In genomic region chr7:75905785-75906604, GRCh38 we compare ENCODE assay signal across 9 cellular contexts. TPM values are rescaled to one million over a fixed set of nuclear protein-coding genes. Genes with fewer than 3 reads are reported as not detected.
DNase-seq lines count a peak whose midpoint lies in the region; ATAC-seq, FAIRE-seq and TF ChIP-seq lines count a peak whose summit lies in the region.
"Had no signal": no experiment of that assay in that cellular context is flagged by ENCODE, and none has a peak within 500 bp of the region (broad histone marks: within the 10 kb centered on the region; RNA-seq: fewer than 3 reads in every experiment).

No MANE protein-coding gene starts in this region.

- peak overlapping the region; percentile 29 to 56 for H3K27ac ChIP-seq in breast epithelium
- no peak overlapping the region for H3K27ac ChIP-seq in kidney (ENCODE audit: low read depth in 2 of 2, low read length in 2 of 2)
- H3K27ac ChIP-seq in substantia nigra (ENCODE audit: low read depth, low read length, poor library complexity, severe bottlenecking) = no peak overlapping the region

- no peaks in the 10 kb centered on the region for H3K4me1 ChIP-seq in breast epithelium
- H3K4me1 ChIP-seq in kidney (ENCODE audit: control insufficient read depth in 1 of 2, insufficient read depth in 1 of 2, low read depth in 1 of 2, low read length in 2 of 2) = peaks cover 0 to 2% of the 10 kb centered on the region in 2 donors
- H3K4me1 ChIP-seq: ascending aorta had no signal

- no peak for FAIRE-seq in kidney (lab: Jason Lieb, UNC)

- H3K27me3 ChIP-seq in breast epithelium = no peaks in the 10 kb centered on the region
- H3K27me3 ChIP-seq: ascending aorta had no signal

- TF ChIP-seq CTCF in breast epithelium (IDR thresholded peaks at IDR 0.05) = no peak
- no peak for TF ChIP-seq CTCF in kidney (IDR thresholded peaks at IDR 0.05; ENCODE audit: borderline replicate concordance, extremely low read depth, insufficient read depth)

- H3K9me3 ChIP-seq in breast epithelium (no peaks in the 10 kb centered on the region), kidney (ENCODE audit: control insufficient read depth in 1 of 2, low read length in 2 of 2) (no peaks in the 10 kb centered on the region)
- H3K9me3 ChIP-seq: ascending aorta had no signal

- intact Hi-C loops in breast epithelium (cut with DNase I; ENCODE audit: low total_unique reads) (no loop called here), kidney (cut with DNase I) (no loop called here)

- H3K36me3 ChIP-seq in breast epithelium (no peaks in the 10 kb centered on the region), kidney (ENCODE audit: control insufficient read depth in 1 of 2, insufficient read depth in 2 of 2, low read length in 2 of 2) (no peaks in the 10 kb centered on the region)
- H3K36me3 ChIP-seq: ascending aorta had no signal

- TF ChIP-seq POLR2A in breast epithelium (IDR thresholded peaks at IDR 0.05) = no peak

- ATAC-seq in GM21529 (IDR thresholded peaks at IDR 0.05; ENCODE audit: unreplicated experiment) (no peak), GM18861 (IDR thresholded peaks at IDR 0.05; ENCODE audit: unreplicated experiment) (no peak)

- H3K9ac ChIP-seq in kidney (ENCODE audit: low read length in 2 of 2) = no peak overlapping the region

- H3K4me3 ChIP-seq in breast epithelium (no peak overlapping the region), kidney (ENCODE audit: low read length in 2 of 2) (no peak overlapping the region)
- H3K4me3 ChIP-seq: ascending aorta had no signal

- DNase-seq in DMS53 treated with DMSO at 0.1 percent for 48 hours (lab: John Stamatoyannopoulos, UW; ENCODE audit: unreplicated experiment) (peak; percentile 95), NCI-H2107 treated with DMSO at 0.1 percent for 48 hours (lab: John Stamatoyannopoulos, UW; ENCODE audit: unreplicated experiment) (peak; percentile 86), breast epithelium (ENCODE audit: low spot score in 2 of 2) (peak in 1 of 2 donors; percentile 33), kidney (peak; percentile 92), substantia nigra (lab: John Stamatoyannopoulos, UW) (peak in 46 of 49 donors; percentile 6 to 89 (median 49)), NCI-H524 (lab: John Stamatoyannopoulos, UW) (no peak)

RNA-seq across cellular contexts. Expression of gene POR, which starts 9.0 kb away (rescaled TPM):
- 100 to 1,000 TPM in 1 of 3 donors, 10 to 100 TPM in 2; 62.1 to 123 (median 87.7) TPM for total RNA-seq in breast epithelium
- total RNA-seq in kidney = 130 TPM
- polyA plus RNA-seq in kidney (ENCODE audit: insufficient read depth, low read depth, low replicate concordance) = 122 TPM

RNA-seq across cellular contexts. Expression of gene RHBDD2, which starts 27.2 kb away (rescaled TPM):
- 10 to 100 TPM; 36.6 to 47.7 (median 39.0) TPM for total RNA-seq in breast epithelium
- total RNA-seq in kidney = 89.5 TPM
- polyA plus RNA-seq in kidney (ENCODE audit: insufficient read depth, low read depth, low replicate concordance) = 185 TPM

Comparison
In these comparisons a context has a peak if more than half of its experiments do, and no peak if none do; other contexts are left out.
1. DNase-seq: peak in DMS53 treated with DMSO at 0.1 percent for 48 hours (single experiment), NCI-H2107 treated with DMSO at 0.1 percent for 48 hours (single experiment), kidney (single experiment) and substantia nigra (46 of 49); none in NCI-H524 (0 of 2).
2. H3K27ac ChIP-seq: peak in breast epithelium (2 of 2); none in kidney (0 of 2) and substantia nigra (single experiment).